13 cellular contexts compared by ENCODE assay signal in the genomic region with DNA sequence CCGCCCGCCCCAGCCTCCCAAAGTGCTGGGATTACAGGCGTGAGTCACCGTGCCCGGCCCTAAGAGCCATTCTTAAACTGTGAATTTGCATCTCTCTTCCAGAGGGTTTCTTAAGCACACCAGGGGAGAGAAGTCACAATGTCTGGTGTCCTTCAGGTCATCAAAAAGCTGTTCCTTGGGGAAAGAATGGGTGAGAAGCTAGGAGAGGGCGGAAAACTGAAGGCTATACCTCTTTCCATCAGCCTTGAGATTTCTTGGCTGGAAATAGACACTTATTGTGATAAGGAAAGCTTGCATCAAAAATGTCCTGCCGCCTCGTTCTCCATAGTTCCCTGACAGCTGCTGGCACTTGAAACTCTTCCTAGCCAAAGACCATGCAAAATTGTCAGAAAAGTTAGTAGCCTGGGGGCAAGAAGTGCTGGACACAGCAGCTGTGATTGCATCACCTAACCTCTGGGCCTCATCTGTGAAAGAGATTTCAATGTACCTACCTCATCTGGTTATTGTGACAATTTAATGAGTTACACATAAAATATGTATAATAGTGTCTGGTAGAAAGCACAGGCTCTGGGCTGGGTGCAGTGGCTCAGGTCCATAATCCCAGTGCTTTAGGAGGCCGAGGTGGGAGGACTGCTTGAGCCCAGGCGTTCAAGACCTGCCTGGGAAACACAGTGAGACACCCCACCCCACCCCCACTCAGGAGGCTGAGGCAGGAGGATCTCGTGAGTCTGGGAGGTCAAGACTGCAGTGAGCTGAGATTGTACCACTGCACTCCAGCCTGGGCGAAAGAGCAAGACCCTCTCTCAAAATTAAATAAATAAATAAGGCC. TPM values are rescaled to one million over a fixed set of nuclear protein-coding genes. Genes with fewer than 3 reads are reported as not detected.
A peak's percentile ranks its signal among the peaks of the same experiment; 100 is the strongest.
DNase-seq lines count a peak whose midpoint lies in the region; ATAC-seq, FAIRE-seq and TF ChIP-seq lines count a peak whose summit lies in the region.
"Had no signal": no experiment of that assay in that cellular context is flagged by ENCODE, and none has a peak within 500 bp of the region (broad histone marks: within the 10 kb centered on the region; RNA-seq: fewer than 3 reads in every experiment).

No MANE protein-coding gene starts in this region.

- DNase-seq in BE2C (peak; percentile 46), HTR-8/SVneo (ENCODE audit: insufficient read length, low spot score) (peak; percentile 40), K562 (ENCODE audit: extremely low read depth in 1 of 4, low spot score in 3 of 4) (peak in 2 of 4 experiments; percentile 15 to 67), kidney tubule cell (ENCODE audit: low spot score) (peak; percentile 72), ascending aorta (ENCODE audit: low spot score in 2 of 2) (no peak), cerebellar nuclear complex (lab: John Stamatoyannopoulos, UW) (no peak), suprapubic skin (ENCODE audit: low spot score in 2 of 2) (no peak), left cardiac atrium (no peak)
- DNase-seq: DMS 273 treated with DMSO at 0.1 percent for 48 hours, left ventricle myocardium inferior, NCI-H1105, SHP77 treated with DMSO at 0.1 percent for 48 hours had no signal

- CTCF ChIA-PET in K562 (lab: Yijun Ruan, JAX; ENCODE audit: low intra/inter-chr PET ratio), result no interaction called here

- TF ChIP-seq CTCF in BE2C (IDR thresholded peaks at IDR 0.05; ENCODE audit: low read depth, low read length) (no peak), K562 (IDR thresholded peaks at IDR 0.05 in 2 of 3, conservative IDR thresholded peaks at IDR 0.05 in 1 of 3; ENCODE audit: insufficient read depth in 2 of 3, low read depth in 1 of 3, low read length in 3 of 3) (no peak), ascending aorta (IDR thresholded peaks at IDR 0.05) (no peak), suprapubic skin (IDR thresholded peaks at IDR 0.05) (no peak)

- peaks cover 6% of the 10 kb centered on the region for H3K4me1 ChIP-seq in BE2C
- peaks cover 22 to 34% of the 10 kb centered on the region in 2 experiments for H3K4me1 ChIP-seq in K562 (replicated peaks in 1 of 2; ENCODE audit: control insufficient read depth in 2 of 2, insufficient read depth in 2 of 2, low read length in 2 of 2)
- peaks cover 0 to 19% of the 10 kb centered on the region in 2 donors for H3K4me1 ChIP-seq in ascending aorta
- H3K4me1 ChIP-seq in suprapubic skin, result peaks cover 55% of the 10 kb centered on the region

- H3K79me2 ChIP-seq in K562 (ENCODE audit: control insufficient read depth, insufficient read depth, low read length), result no peaks in the 10 kb centered on the region

- POLR2A ChIA-PET in K562 (lab: Yijun Ruan, JAX), result interaction anchor here (0.8 to 6.0 kb wide), 5 partner anchors 9 to 16 kb away, joined by 3 to 39 read pairs (median 12); a partner anchor contains a TSS

- ATAC-seq in K562 (peak; percentile 24), left cardiac atrium (no peak)

- 37% methylated on average over 11 of the region's 12 CpGs for WGBS in K562 (ENCODE audit: insufficient coverage, low coverage, missing lambda C conversion rate)
- 74% methylated on average over 12 of the region's 12 CpGs for WGBS in suprapubic skin

- no peak for FAIRE-seq in HTR-8/SVneo (lab: Jason Lieb, UNC)
- FAIRE-seq in K562 (lab: Jason Lieb, UNC), result no peak

- H2AFZ ChIP-seq in K562 (ENCODE audit: low read depth, low read length), result peak overlapping the region; percentile 83

- H3K9me1 ChIP-seq in K562 (ENCODE audit: control insufficient read depth, insufficient read depth, low read length), result no peaks in the 10 kb centered on the region

- H3K36me3 ChIP-seq in BE2C (no peaks in the 10 kb centered on the region), K562 (ENCODE audit: control insufficient read depth, insufficient read depth, low read length) (no peaks in the 10 kb centered on the region), ascending aorta (no peaks in the 10 kb centered on the region), suprapubic skin (no peaks in the 10 kb centered on the region)
- H3K36me3 ChIP-seq: left ventricle myocardium inferior had no signal

- H3K27ac ChIP-seq in K562 (ENCODE audit: extremely low read depth, low read depth, low read length), result peak overlapping the region; percentile 66; the same call in 2 of the 3 replicates
- H3K27ac ChIP-seq in ascending aorta, result peak overlapping the region in 1 of 2 donors; percentile 47
- H3K27ac ChIP-seq in suprapubic skin, result no peak overlapping the region
- H3K27ac ChIP-seq: left ventricle myocardium inferior had no signal

- no TSS peak for BruUV-seq in K562 (replicated peaks; lab: Mats Ljungman, UMichigan)

- in situ Hi-C loops in K562 (cut with MboI), result no loop called here

- TF ChIP-seq EP300 in K562 (IDR thresholded peaks at IDR 0.05; ENCODE audit: low read length) (no peak), suprapubic skin (IDR thresholded peaks at IDR 0.05) (no peak)

- H3K9me3 ChIP-seq in BE2C, result no peaks in the 10 kb centered on the region
- no peaks in the 10 kb centered on the region for H3K9me3 ChIP-seq in K562 (replicated peaks; ENCODE audit: control insufficient read depth, insufficient read depth, low read depth, low read length)
- H3K9me3 ChIP-seq in ascending aorta, result no peaks in the 10 kb centered on the region
- H3K9me3 ChIP-seq in suprapubic skin, result no peaks in the 10 kb centered on the region
- H3K9me3 ChIP-seq: left ventricle myocardium inferior had no signal

- TF ChIP-seq RAD21 in K562 (CRISPR knock-in tag; conservative IDR thresholded peaks at IDR 0.05 in 1 of 2, IDR thresholded peaks at IDR 0.05 in 1 of 2), result no peak

- intact Hi-C loops in K562 (cut with micrococcal nuclease) (no loop called here), ascending aorta (cut with DNase I) (no loop called here), left cardiac atrium (cut with DNase I) (no loop called here)

- H3K9ac ChIP-seq in K562 (ENCODE audit: insufficient read depth in 1 of 2, low read depth in 2 of 2, low read length in 2 of 2), result peak overlapping the region in 1 of 2 experiments; percentile 39; a peak in 1 of 4 replicates

- no peaks in the 10 kb centered on the region for H3K27me3 ChIP-seq in BE2C
- no peaks in the 10 kb centered on the region for H3K27me3 ChIP-seq in K562 (ENCODE audit: control insufficient read depth in 2 of 2, insufficient read depth in 2 of 2, low read length in 2 of 2)
- H3K27me3 ChIP-seq in ascending aorta, result no peaks in the 10 kb centered on the region
- H3K27me3 ChIP-seq in suprapubic skin, result no peaks in the 10 kb centered on the region

- TF ChIP-seq POLR2A in K562 (conservative IDR thresholded peaks at IDR 0.05) (no peak), suprapubic skin (IDR thresholded peaks at IDR 0.05) (no peak)

- no peaks in the 10 kb centered on the region for H4K20me1 ChIP-seq in K562 (replicated peaks; ENCODE audit: control insufficient read depth, insufficient read depth, low read length)

- H3K4me2 ChIP-seq in K562 (ENCODE audit: insufficient read depth, low read length), result peak overlapping the region; percentile 66

- peak overlapping the region; percentile 15; the same call in 1 of the 2 replicates for H3K4me3 ChIP-seq in BE2C (ENCODE audit: low read depth, low read length)
- no peak overlapping the region for H3K4me3 ChIP-seq in K562
- no peak overlapping the region for H3K4me3 ChIP-seq in ascending aorta
- no peak overlapping the region for H3K4me3 ChIP-seq in suprapubic skin
- H3K4me3 ChIP-seq: left ventricle myocardium inferior, skin epidermis had no signal

TF ChIP-seq in K562, 482 proteins besides CTCF, POLR2A, EP300 and RAD21 (continues in another document):
- TF ChIP-seq ZNF707 (CRISPR knock-in tag; conservative IDR thresholded peaks at IDR 0.05) (no peak), POU5F1 (IDR thresholded peaks at IDR 0.05; ENCODE audit: borderline replicate concordance, low read depth, low read length, partially characterized antibody) (no peak), COPS2 (conservative IDR thresholded peaks at IDR 0.05) (no peak), ZNF785 (CRISPR knock-in tag; IDR thresholded peaks at IDR 0.05) (no peak), POLR2G (IDR thresholded peaks at IDR 0.05; ENCODE audit: low read depth, low read length) (no peak), ATF7 (IDR thresholded peaks at IDR 0.05) (peak; percentile 27; the same call in 1 of the 2 replicates), EP400 (IDR thresholded peaks at IDR 0.05) (peak; percentile 30; the same call in 1 of the 2 replicates), ESRRA (IDR thresholded peaks at IDR 0.05; ENCODE audit: borderline replicate concordance, low read depth) (no peak), TEAD4 (IDR thresholded peaks at IDR 0.05; ENCODE audit: low read length) (no peak), TEAD4 (CRISPR knock-in tag; IDR thresholded peaks at IDR 0.05; ENCODE audit: borderline replicate concordance) (no peak), CCAR2 (IDR thresholded peaks at IDR 0.05; ENCODE audit: low read depth, low read length) (no peak)
- TF ChIP-seq, protein P1, sequence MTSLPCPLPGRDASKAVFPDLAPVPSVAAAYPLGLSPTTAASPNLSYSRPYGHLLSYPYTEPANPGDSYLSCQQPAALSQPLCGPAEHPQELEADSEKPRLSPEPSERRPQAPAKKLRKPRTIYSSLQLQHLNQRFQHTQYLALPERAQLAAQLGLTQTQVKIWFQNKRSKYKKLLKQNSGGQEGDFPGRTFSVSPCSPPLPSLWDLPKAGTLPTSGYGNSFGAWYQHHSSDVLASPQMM (CRISPR knock-in tag; IDR thresholded peaks at IDR 0.05), result no peak

RNA-seq across cellular contexts. Expression of a gene that starts 9.7 kb away (rescaled TPM):
- polyA plus RNA-seq in BE2C (2012; ENCODE audit: insufficient read depth, insufficient read length, low read depth), result 1,839 TPM
- 193 and 317 TPM in 2 replicates for total RNA-seq in K562 (2011; cell fraction: chromatin; rRNA removed; ENCODE audit: low replicate concordance)
- 188 and 214 TPM in 2 replicates for total RNA-seq in K562 (2011; cell fraction: nucleolus; rRNA removed)
- 283 and 301 TPM in 2 replicates for total RNA-seq in K562 (2011; cell fraction: nucleoplasm; rRNA removed)
- total RNA-seq in K562 (2014; rRNA removed) (717 and 744 TPM in 2 replicates), K562 (2014; rRNA removed; fragmentation: Illumina TruSeq; extraction: Trizol) (771 and 813 TPM in 2 replicates), K562 (2015; rRNA removed; fragmentation: Illumina TruSeq; extraction: Trizol) (795 and 812 TPM in 2 replicates), K562 (2021) (697 and 765 TPM in 2 replicates), ascending aorta (1,347 TPM), suprapubic skin (1,000 to 10,000 TPM; 1,287 to 1,717 (median 1,373) TPM), left cardiac atrium (1,000 to 10,000 TPM in 1 of 2 donors, 100 to 1,000 TPM in 1; 977 to 1,049 TPM)
- polyA plus RNA-seq in K562 (2011; rRNA removed) (1,118 and 1,197 TPM in 2 replicates), K562 (2014; fragmentation: Illumina TruSeq; extraction: Trizol) (825 and 860 TPM in 2 replicates), K562 (2014; fragmentation: Nextera tagmentation; extraction: Ambion mirVana) (1,000 to 10,000 TPM in 1 of 2 experiments, 100 to 1,000 TPM in 1; 927 to 1,153 TPM), K562 (2014; rRNA removed) (533 and 624 TPM in 2 replicates)
- 514 and 899 TPM in 2 replicates for polyA plus RNA-seq in K562 (2011; cell fraction: cytosol; rRNA removed)
- 518 and 627 TPM in 2 replicates for polyA plus RNA-seq in K562 (2011; cell fraction: nucleus; rRNA removed)
- polyA plus RNA-seq in K562 (2012), result 1,269 and 1,358 TPM in 2 replicates
- polyA minus RNA-seq in K562 (2011; rRNA and poly(A)+ RNA removed), result 765 and 975 TPM in 2 replicates
- polyA minus RNA-seq in K562 (2011; cell fraction: cytosol; rRNA and poly(A)+ RNA removed), result 543 and 602 TPM in 2 replicates
- 77.0 and 177 TPM in 2 replicates for polyA minus RNA-seq in K562 (2011; cell fraction: nucleus; rRNA and poly(A)+ RNA removed)

Comparison
In these comparisons a context has a peak if more than half of its experiments do, and no peak if none do; other contexts are left out.
1. DNase-seq: peak in BE2C (single experiment), HTR-8/SVneo (single experiment) and kidney tubule cell (single experiment); none in ascending aorta (0 of 2), cerebellar nuclear complex (0 of 2), suprapubic skin (0 of 2) and left cardiac atrium (single experiment).